8 cellular contexts compared by ENCODE assay signal in genomic region chr3:157157836-157158235, GRCh38. TPM values are rescaled to one million over a fixed set of nuclear protein-coding genes. Genes with fewer than 3 reads are reported as not detected.
DNase-seq lines count a peak whose midpoint lies in the region; ATAC-seq and TF ChIP-seq lines count a peak whose summit lies in the region.

No MANE protein-coding gene starts in this region.

- H3K27ac ChIP-seq in heart right ventricle (peak overlapping the region in 2 of 10 donors; percentile 99 to 100), mesendoderm (ENCODE audit: low read depth, low read length) (no peak overlapping the region), aorta (ENCODE audit: low read depth in 1 of 2, low read length in 2 of 2) (no peak overlapping the region), testis (no peak overlapping the region)

- H3K9me3 ChIP-seq in heart right ventricle (no peaks in the 10 kb centered on the region), aorta (ENCODE audit: control insufficient read depth, low read length) (no peaks in the 10 kb centered on the region), testis (no peaks in the 10 kb centered on the region)

- no peak for ATAC-seq in heart right ventricle
- no peak for ATAC-seq in left ventricle myocardium superior
- no peak for ATAC-seq in aorta (ENCODE audit: low FRiP score)
- no peak for ATAC-seq in HG03378 (IDR thresholded peaks at IDR 0.05; ENCODE audit: unreplicated experiment)
- ATAC-seq in HG02884 (IDR thresholded peaks at IDR 0.05; ENCODE audit: unreplicated experiment): no peak

- peaks cover 1% of the 10 kb centered on the region for H3K79me1 ChIP-seq in mesendoderm (ENCODE audit: low read length)

- peaks cover 38% of the 10 kb centered on the region for H3K79me2 ChIP-seq in mesendoderm (ENCODE audit: control insufficient read depth, insufficient read depth, low read length)

- H3K4me1 ChIP-seq in heart right ventricle: peaks cover 10 to 76% (median 69%) of the 10 kb centered on the region in 9 donors
- peaks cover 1% of the 10 kb centered on the region for H3K4me1 ChIP-seq in mesendoderm (ENCODE audit: control insufficient read depth, low read depth, low read length)
- no peaks in the 10 kb centered on the region for H3K4me1 ChIP-seq in aorta (ENCODE audit: control insufficient read depth in 1 of 2, insufficient read depth in 2 of 2, low read length in 2 of 2)
- H3K4me1 ChIP-seq in testis: peaks cover 55% of the 10 kb centered on the region

- peaks cover 87% of the 10 kb centered on the region for H3K36me3 Mint-ChIP-seq in MCF 10A (ENCODE audit: insufficient read depth, unreplicated experiment)

- intact Hi-C loops in heart right ventricle (cut with DNase I) (loop anchor here in 1 of 10 donors (10.0 kb wide), 1 partner anchor 1487 kb away; the partner anchor contains the start of gene GFM1), left ventricle myocardium superior (cut with micrococcal nuclease) (no loop called here), MCF 10A (cut with micrococcal nuclease) (loop anchor here (5.0 kb wide), 1 partner anchor 289 kb away; no protein-coding TSS in a partner anchor), aorta (cut with DNase I) (no loop called here), testis (cut with DNase I; ENCODE audit: low total_unique reads) (loop anchor here (2.0 kb wide), 1 partner anchor 17 kb away; no protein-coding TSS in a partner anchor)

- POLR2A ChIA-PET in MCF 10A (lab: Yijun Ruan, JAX): interaction anchor here (6.4 kb wide), 1 partner anchor 17 kb away, joined by 618 read pairs; no protein-coding TSS in a partner anchor

- peaks cover 28% of the 10 kb centered on the region for H3K4me1 Mint-ChIP-seq in MCF 10A (ENCODE audit: insufficient read depth, unreplicated experiment)

- H3K27me3 ChIP-seq in heart right ventricle (no peaks in the 10 kb centered on the region), mesendoderm (ENCODE audit: insufficient read depth, low read length, poor library complexity) (no peaks in the 10 kb centered on the region), aorta (ENCODE audit: control insufficient read depth in 1 of 2, insufficient read depth in 2 of 2, low read length in 1 of 2) (no peaks in the 10 kb centered on the region), testis (no peaks in the 10 kb centered on the region)

- H3K4ac ChIP-seq in mesendoderm (ENCODE audit: low read depth, low read length): no peak overlapping the region

- DNase-seq in heart right ventricle (no peak), left ventricle myocardium superior (no peak), MCF 10A (ENCODE audit: unreplicated experiment) (no peak), mesendoderm (no peak), aorta (no peak), testis (no peak)

- peak overlapping the region in 9 of 10 donors; percentile 89 to 100 (median 97) for H3K4me3 ChIP-seq in heart right ventricle
- H3K4me3 ChIP-seq in mesendoderm (ENCODE audit: low read length): no peak overlapping the region
- peak overlapping the region; percentile 41 to 92 for H3K4me3 ChIP-seq in aorta (ENCODE audit: low read length in 2 of 2)
- H3K4me3 ChIP-seq in testis: no peak overlapping the region

- no peak overlapping the region for H2AK5ac ChIP-seq in mesendoderm (ENCODE audit: low read length)

- H3K4me2 ChIP-seq in mesendoderm (ENCODE audit: low read length): peak overlapping the region; percentile 37

- H3K9me3 Mint-ChIP-seq in MCF 10A (ENCODE audit: unreplicated experiment): no peaks in the 10 kb centered on the region

- H4K8ac ChIP-seq in mesendoderm (ENCODE audit: low read depth, low read length): no peak overlapping the region

- H2BK15ac ChIP-seq in mesendoderm (replicated peaks; ENCODE audit: low read depth): no peak overlapping the region

- no TSS peak for BruUV-seq in MCF 10A (replicated peaks; lab: Mats Ljungman, UMichigan)

- no peak overlapping the region for H3K23ac ChIP-seq in mesendoderm (ENCODE audit: low read length)

- no peak overlapping the region for H3K18ac ChIP-seq in mesendoderm (ENCODE audit: low read length)

- H3K4me3 Mint-ChIP-seq in MCF 10A (ENCODE audit: unreplicated experiment): peak overlapping the region; percentile 97

- no peaks in the 10 kb centered on the region for H3K27me3 Mint-ChIP-seq in MCF 10A (ENCODE audit: insufficient read depth, unreplicated experiment)

- no peak overlapping the region for H4K5ac ChIP-seq in mesendoderm (ENCODE audit: low read length)

- H3K36me3 ChIP-seq in heart right ventricle (peaks cover 0 to 62% (median 40%) of the 10 kb centered on the region in 9 donors), mesendoderm (ENCODE audit: control insufficient read depth, insufficient read depth, low read length) (peaks cover 2% of the 10 kb centered on the region), aorta (ENCODE audit: control insufficient read depth in 1 of 2, insufficient read depth in 2 of 2, low read length in 1 of 2) (no peaks in the 10 kb centered on the region), testis (ENCODE audit: low read depth, missing control alignments) (no peaks in the 10 kb centered on the region)

- H3K27ac Mint-ChIP-seq in MCF 10A (ENCODE audit: low read depth, unreplicated experiment): peak overlapping the region; percentile 100

- H2BK120ac ChIP-seq in mesendoderm (ENCODE audit: low read depth, low read length): no peak overlapping the region

- H2BK5ac ChIP-seq in mesendoderm (ENCODE audit: low read length): no peak overlapping the region

- CTCF ChIA-PET in MCF 10A (lab: Yijun Ruan, JAX): no interaction called here

- TF ChIP-seq CTCF in heart right ventricle (IDR thresholded peaks at IDR 0.05): no peak
- no peak for TF ChIP-seq CTCF in MCF 10A (IDR thresholded peaks at IDR 0.05; ENCODE audit: unreplicated experiment)
- TF ChIP-seq CTCF in testis (IDR thresholded peaks at IDR 0.05): no peak

- peak overlapping the region; percentile 49 for H3K9ac ChIP-seq in mesendoderm (ENCODE audit: low read length)

- TF ChIP-seq POLR2A in testis (IDR thresholded peaks at IDR 0.05): no peak

- no peak overlapping the region for H3K56ac ChIP-seq in mesendoderm (ENCODE audit: low read length)

RNA-seq across cellular contexts. Expression of gene CCNL1, which starts 2.1 kb away (rescaled TPM):
- total RNA-seq in heart right ventricle: 10 to 100 TPM; 19.1 to 52.5 (median 24.7) TPM
- 10 to 100 TPM; 23.7 to 77.3 TPM for polyA plus RNA-seq in heart right ventricle
- total RNA-seq in left ventricle myocardium superior: 30.7 TPM
- total RNA-seq in MCF 10A (2022): 103 and 112 TPM in 2 replicates
- 49.8 TPM for polyA plus RNA-seq in mesendoderm (2013, experiment 1 of 2)
- 46.0 TPM for polyA plus RNA-seq in mesendoderm (2013, experiment 2 of 2)
- total RNA-seq in aorta: 100 to 1,000 TPM; 159 to 189 TPM
- 100 to 1,000 TPM in 1 of 2 donors, 10 to 100 TPM in 1; 17.4 to 142 TPM for polyA plus RNA-seq in aorta
- 100 to 1,000 TPM; 168 to 200 TPM for total RNA-seq in testis
- polyA plus RNA-seq in testis (ENCODE audit: insufficient read depth, low read depth, low replicate concordance): 46.1 TPM

Comparison
In these comparisons a context has a peak if more than half of its experiments do, and no peak if none do; other contexts are left out.
1. H3K4me3 ChIP-seq: peak in heart right ventricle (9 of 10) and aorta (2 of 2); none in mesendoderm (single experiment) and testis (0 of 2).
2. intact Hi-C loops: an anchor here in MCF 10A (5.0 kb wide) and testis (2.0 kb wide); none called in left ventricle myocardium superior and aorta.